1 cellular context compared by ENCODE assay signal in the genomic region with DNA sequence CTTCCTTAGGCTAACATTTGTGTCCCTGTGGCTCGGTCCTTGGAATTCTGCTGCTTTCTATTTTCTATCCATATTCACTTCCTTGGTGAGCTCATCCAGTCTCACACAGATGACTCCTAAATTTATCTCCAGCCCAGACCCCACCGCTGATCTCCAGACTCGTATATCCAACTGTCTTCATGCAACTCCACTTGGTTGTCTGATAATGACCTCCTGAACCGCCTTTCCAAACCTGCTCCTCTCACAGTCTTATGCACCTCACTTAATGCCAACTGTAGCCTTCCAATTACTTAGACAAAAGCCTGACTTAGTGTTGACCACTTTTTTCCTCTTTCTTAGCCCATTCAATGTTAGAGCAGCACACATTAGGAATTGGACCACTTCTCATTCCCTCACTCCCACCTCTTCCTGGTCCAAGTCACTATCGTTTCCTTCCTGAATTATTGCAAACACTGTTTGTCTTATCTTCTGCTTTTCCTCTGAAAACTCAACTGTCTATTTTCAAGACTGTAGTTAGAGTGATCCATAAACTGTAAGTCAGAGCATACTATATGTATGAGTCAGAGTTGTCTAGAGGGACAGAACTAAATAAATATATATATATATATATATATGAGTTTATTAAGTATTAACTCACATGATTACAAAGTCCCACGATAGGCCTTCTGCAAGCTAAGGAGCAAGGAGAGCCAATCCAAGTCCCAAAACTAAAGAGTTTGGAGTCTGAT.
TF ChIP-seq lines count a peak whose summit lies in the region.

No MANE protein-coding gene starts in this region.

TF ChIP-seq in SK-N-SH, 30 proteins besides CTCF, POLR2A, EP300 and RAD21 (continued from another document):
- TF ChIP-seq, protein P1, sequence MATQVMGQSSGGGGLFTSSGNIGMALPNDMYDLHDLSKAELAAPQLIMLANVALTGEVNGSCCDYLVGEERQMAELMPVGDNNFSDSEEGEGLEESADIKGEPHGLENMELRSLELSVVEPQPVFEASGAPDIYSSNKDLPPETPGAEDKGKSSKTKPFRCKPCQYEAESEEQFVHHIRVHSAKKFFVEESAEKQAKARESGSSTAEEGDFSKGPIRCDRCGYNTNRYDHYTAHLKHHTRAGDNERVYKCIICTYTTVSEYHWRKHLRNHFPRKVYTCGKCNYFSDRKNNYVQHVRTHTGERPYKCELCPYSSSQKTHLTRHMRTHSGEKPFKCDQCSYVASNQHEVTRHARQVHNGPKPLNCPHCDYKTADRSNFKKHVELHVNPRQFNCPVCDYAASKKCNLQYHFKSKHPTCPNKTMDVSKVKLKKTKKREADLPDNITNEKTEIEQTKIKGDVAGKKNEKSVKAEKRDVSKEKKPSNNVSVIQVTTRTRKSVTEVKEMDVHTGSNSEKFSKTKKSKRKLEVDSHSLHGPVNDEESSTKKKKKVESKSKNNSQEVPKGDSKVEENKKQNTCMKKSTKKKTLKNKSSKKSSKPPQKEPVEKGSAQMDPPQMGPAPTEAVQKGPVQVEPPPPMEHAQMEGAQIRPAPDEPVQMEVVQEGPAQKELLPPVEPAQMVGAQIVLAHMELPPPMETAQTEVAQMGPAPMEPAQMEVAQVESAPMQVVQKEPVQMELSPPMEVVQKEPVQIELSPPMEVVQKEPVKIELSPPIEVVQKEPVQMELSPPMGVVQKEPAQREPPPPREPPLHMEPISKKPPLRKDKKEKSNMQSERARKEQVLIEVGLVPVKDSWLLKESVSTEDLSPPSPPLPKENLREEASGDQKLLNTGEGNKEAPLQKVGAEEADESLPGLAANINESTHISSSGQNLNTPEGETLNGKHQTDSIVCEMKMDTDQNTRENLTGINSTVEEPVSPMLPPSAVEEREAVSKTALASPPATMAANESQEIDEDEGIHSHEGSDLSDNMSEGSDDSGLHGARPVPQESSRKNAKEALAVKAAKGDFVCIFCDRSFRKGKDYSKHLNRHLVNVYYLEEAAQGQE (IDR thresholded peaks at IDR 0.05; ENCODE audit: low read depth, low read length): no peak
- TF ChIP-seq MXI1 (IDR thresholded peaks at IDR 0.05; ENCODE audit: low read depth, low read length): no peak
- TF ChIP-seq YY1 (IDR thresholded peaks at IDR 0.05; ENCODE audit: low read depth): no peak
- no peak for TF ChIP-seq CHD2 (IDR thresholded peaks at IDR 0.05; ENCODE audit: low read length, partially characterized antibody)
- no peak for TF ChIP-seq GABPA (IDR thresholded peaks at IDR 0.05; ENCODE audit: low read depth)
- no peak for TF ChIP-seq RCOR1 (IDR thresholded peaks at IDR 0.05; ENCODE audit: low read length)
